In genomic region chr18:24736686-24737085, GRCh38 we compare ENCODE assay signal across 29 cellular contexts.
"Had no signal": no experiment of that assay in that cellular context is flagged by ENCODE, and none has a peak within 500 bp of the region (broad histone marks: within the 10 kb centered on the region; RNA-seq: fewer than 3 reads in every experiment).

No MANE protein-coding gene starts in this region.

- H3K9me3 ChIP-seq: body of pancreas, lower lobe of right lung, right atrium auricular region, tibial artery, upper lobe of right lung had no signal

- H3K36me3 ChIP-seq: heart right ventricle, lower lobe of right lung, neural progenitor cell, right atrium auricular region, tibial artery, upper lobe of right lung had no signal

- DNase-seq: activated CD4-positive, alpha-beta memory T cell treated with anti-CD3 and anti-CD28 coated beads, Interleukin-2, amount 10 ng/mL, durations not matched to agents 7 days and 5 days; activated CD4-positive, alpha-beta T cell treated with anti-CD3 and anti-CD28 coated beads for 48 hours; activated naive CD4-positive, alpha-beta T cell; activated T-cell treated with anti-CD3 and anti-CD28 coated beads, Interleukin-2, amount 50 U/mL, for 48 hours; body of pancreas; dorsolateral prefrontal cortex; effector memory CD4-positive, alpha-beta T cell; foreskin fibroblast; heart right ventricle; kidney glomerular epithelial cell; lower lobe of right lung; mesendoderm; natural killer cell; occipital lobe; stimulated activated CD4-positive, alpha-beta T cell treated with anti-CD3 and anti-CD28 coated beads, Interleukin-1b, Interleukin-23, amount 100 ng/mL, for 48 hours; stimulated activated CD4-positive, alpha-beta T cell treated with anti-CD3 and anti-CD28 coated beads, Interleukin-4, amount 100 ng/mL, for 4 hours; stimulated activated CD8-positive, alpha-beta memory T cell treated with anti-CD3 and anti-CD28 coated beads, Interleukin-4, amount 100 ng/mL, for 48 hours; stimulated activated naive CD8-positive, alpha-beta T cell treated with anti-CD3 and anti-CD28 coated beads, Interleukin-15, amount 100 ng/mL, for 72 hours; tibial artery; upper lobe of right lung had no signal

- H2AFZ ChIP-seq: neural progenitor cell had no signal

- H3K4me2 ChIP-seq: neural progenitor cell, smooth muscle cell had no signal

- ATAC-seq: activated CD4-positive, CD25-positive, alpha-beta regulatory T cell treated with anti-CD3 and anti-CD28 coated beads, Interleukin-2, amount 50 U/mL, for 24 hours; activated naive CD4-positive, alpha-beta T cell treated with anti-CD3 and anti-CD28 coated beads, Interleukin-2, amount 50 U/mL, for 72 hours; body of pancreas; heart right ventricle; left lobe of liver; lower lobe of right lung; natural killer cell; stimulated activated memory B cell treated with anti-CD40 and anti-IgM and Interleukin-4, amounts not matched to agents 10 μg/mL and 1 μg/mL and 100 μg/mL, for 72 hours; stimulated activated naive CD8-positive, alpha-beta T cell treated with anti-CD3 and anti-CD28 coated beads, Interleukin-15, amount 100 ng/mL, for 72 hours; upper lobe of right lung had no signal

- H3K4me3 ChIP-seq: body of pancreas, coronary artery, dorsolateral prefrontal cortex, heart right ventricle, lower lobe of right lung, neural progenitor cell, right atrium auricular region, smooth muscle cell, tibial artery, upper lobe of right lung had no signal

- H3K27ac ChIP-seq: body of pancreas, coronary artery, dorsolateral prefrontal cortex, heart right ventricle, lower lobe of right lung, neural progenitor cell, right atrium auricular region, tibial artery, upper lobe of right lung, VCaP had no signal

- H3K4me1 ChIP-seq: body of pancreas, lower lobe of right lung, right atrium auricular region, upper lobe of right lung had no signal

- H3K27me3 ChIP-seq: body of pancreas, neural progenitor cell, right atrium auricular region, tibial artery, upper lobe of right lung had no signal
